ENCODE assay signal across 1 cellular context in genomic region chr7:17057143-17057509, GRCh38.
TF ChIP-seq lines count a peak whose summit lies in the region.

No MANE protein-coding gene starts in this region.

TF ChIP-seq in IMR-90, 13 proteins besides CTCF, POLR2A, EP300 and RAD21:
- TF ChIP-seq MAFK (IDR thresholded peaks at IDR 0.05; ENCODE audit: low read depth, low read length) (no peak), RFX5 (IDR thresholded peaks at IDR 0.05; ENCODE audit: low read depth, low read length) (no peak), BHLHE40 (IDR thresholded peaks at IDR 0.05; ENCODE audit: low read depth, low read length) (no peak)
- TF ChIP-seq, protein P1, sequence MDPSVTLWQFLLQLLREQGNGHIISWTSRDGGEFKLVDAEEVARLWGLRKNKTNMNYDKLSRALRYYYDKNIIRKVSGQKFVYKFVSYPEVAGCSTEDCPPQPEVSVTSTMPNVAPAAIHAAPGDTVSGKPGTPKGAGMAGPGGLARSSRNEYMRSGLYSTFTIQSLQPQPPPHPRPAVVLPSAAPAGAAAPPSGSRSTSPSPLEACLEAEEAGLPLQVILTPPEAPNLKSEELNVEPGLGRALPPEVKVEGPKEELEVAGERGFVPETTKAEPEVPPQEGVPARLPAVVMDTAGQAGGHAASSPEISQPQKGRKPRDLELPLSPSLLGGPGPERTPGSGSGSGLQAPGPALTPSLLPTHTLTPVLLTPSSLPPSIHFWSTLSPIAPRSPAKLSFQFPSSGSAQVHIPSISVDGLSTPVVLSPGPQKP (IDR thresholded peaks at IDR 0.05; ENCODE audit: borderline replicate concordance, low read depth, low read length): no peak
TF ChIP-seq in IMR-90: peak in this region for 0.
